ENCODE assay signal across 8 cellular contexts in the genomic region with DNA sequence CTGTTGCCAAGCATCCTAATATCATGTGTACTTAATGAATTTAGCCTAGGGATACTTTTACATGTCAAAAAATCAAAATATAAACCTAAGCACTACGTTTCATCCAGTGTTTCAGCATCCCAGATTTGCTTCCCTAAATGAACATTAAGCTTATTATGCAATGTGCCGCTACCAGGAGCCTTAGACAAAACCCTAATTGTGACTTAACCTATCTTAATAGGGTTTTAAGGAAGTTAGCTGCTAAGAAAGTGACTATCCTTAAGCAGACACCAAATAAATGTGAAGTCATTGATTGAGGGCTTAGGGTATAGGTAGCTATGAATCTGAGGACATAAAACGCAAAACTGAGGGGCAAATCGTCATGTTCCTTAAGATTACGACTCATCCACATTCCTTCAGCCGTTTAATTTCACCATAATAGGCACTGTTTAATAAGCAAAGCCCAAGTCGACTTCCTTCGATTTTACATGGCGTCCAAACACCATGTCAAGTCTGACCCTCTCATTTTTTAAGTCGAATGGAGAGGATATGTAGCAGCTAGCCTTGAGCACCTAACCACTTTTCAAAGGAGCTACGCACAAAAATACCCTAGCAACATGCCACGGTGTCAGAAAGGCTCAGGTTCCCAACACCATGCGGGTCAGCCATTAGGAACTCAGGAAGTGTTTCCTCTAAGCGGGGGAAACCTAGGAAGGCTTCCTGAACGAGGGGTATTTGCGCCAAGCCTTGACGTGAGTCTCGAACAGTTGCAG. TPM values are rescaled to one million over a fixed set of nuclear protein-coding genes. Genes with fewer than 3 reads are reported as not detected.
A peak's percentile ranks its signal among the peaks of the same experiment; 100 is the strongest.
DNase-seq lines count a peak whose midpoint lies in the region; ATAC-seq and TF ChIP-seq lines count a peak whose summit lies in the region.

No MANE protein-coding gene starts in this region.

- peak overlapping the region; percentile 95 to 97 for H3K4me3 Mint-ChIP-seq in effector memory CD8-positive, alpha-beta T cell

- H3K27ac Mint-ChIP-seq in effector memory CD8-positive, alpha-beta T cell: peak overlapping the region; percentile 98 to 99

- H3K9me2 ChIP-seq in neural cell (ENCODE audit: insufficient read depth, low read length): no peaks in the 10 kb centered on the region

- H3F3A ChIP-seq in neural cell (ENCODE audit: insufficient read depth, low read length, poor library complexity, severe bottlenecking): no peaks in the 10 kb centered on the region

- DNase-seq in heart left ventricle (no peak), left ventricle myocardium superior (no peak), Panc1 (ENCODE audit: low read depth, low spot score) (no peak), cerebellum (ENCODE audit: low spot score) (no peak)
- DNase-seq in effector memory CD8-positive, alpha-beta T cell: no peak
- DNase-seq in stimulated activated CD8-positive, alpha-beta memory T cell treated with anti-CD3 and anti-CD28 coated beads, Interleukin-4, amount 100 ng/mL, for 48 hours: no peak

- H3K79me2 ChIP-seq in neural cell (replicated peaks; ENCODE audit: insufficient read depth, low read length): peaks cover 60% of the 10 kb centered on the region

- POLR2A ChIA-PET in Panc1 (lab: Charles Lee): interaction anchor here (1.2 kb wide), 1 partner anchor 21 kb away, joined by 4 read pairs; no protein-coding TSS in a partner anchor

- H3K4me1 Mint-ChIP-seq in effector memory CD8-positive, alpha-beta T cell (ENCODE audit: low read depth in 2 of 2): peaks cover 51 to 69% of the 10 kb centered on the region in 2 donors

- no peaks in the 10 kb centered on the region for H3K9me3 Mint-ChIP-seq in effector memory CD8-positive, alpha-beta T cell

- no peak for TF ChIP-seq POLR2A in heart left ventricle (IDR thresholded peaks at IDR 0.05)

- no peak for TF ChIP-seq RAD21 in neural cell (conservative IDR thresholded peaks at IDR 0.05)

- H3K27me3 ChIP-seq in heart left ventricle (no peaks in the 10 kb centered on the region), Panc1 (ENCODE audit: control insufficient read depth, insufficient read depth, low read length) (no peaks in the 10 kb centered on the region), neural cell (ENCODE audit: insufficient read depth, low read depth, low read length) (no peaks in the 10 kb centered on the region)

- WGBS in heart left ventricle, 4 donors: 12 to 17% (median 14%) methylated on average over 16 to 18 of the region's 18 CpGs

- H3K4me2 ChIP-seq in neural cell (ENCODE audit: low read length): peak overlapping the region; percentile 90

- CTCF ChIA-PET in Panc1 (lab: Charles Lee): interaction anchor here (0.6 kb wide), 1 partner anchor 73 kb away, joined by 3 read pairs; no protein-coding TSS in a partner anchor

- H3K36me3 ChIP-seq in heart left ventricle (peaks cover 0 to 7% (median 0%) of the 10 kb centered on the region in 9 donors), Panc1 (ENCODE audit: control insufficient read depth, insufficient read depth, low read length) (peaks cover 8% of the 10 kb centered on the region), neural cell (ENCODE audit: insufficient read depth, low read length) (no peaks in the 10 kb centered on the region)

- no peaks in the 10 kb centered on the region for H3K9me3 ChIP-seq in heart left ventricle
- no peaks in the 10 kb centered on the region for H3K9me3 ChIP-seq in Panc1 (ENCODE audit: control insufficient read depth, insufficient read depth, low read depth, low read length)
- H3K9me3 ChIP-seq in neural cell (ENCODE audit: low read length): no peaks in the 10 kb centered on the region

- in situ Hi-C loops in Panc1 (cut with HindIII; ENCODE audit: low pct_unique_long_range_greater_than_20kb, low sequenced_read_pairs): no loop called here

- H3K4me1 ChIP-seq in heart left ventricle (peaks cover 3 to 80% (median 50%) of the 10 kb centered on the region in 12 donors), Panc1 (ENCODE audit: control insufficient read depth, insufficient read depth, low read length) (peaks cover 60% of the 10 kb centered on the region)

- peak overlapping the region; percentile 83 for H2AFZ ChIP-seq in neural cell (ENCODE audit: low read depth, low read length)

- intact Hi-C loops in heart left ventricle (cut with DNase I) (loop anchor here in 2 of 10 donors (2.0 kb wide), 3 partner anchors 40 to 42 kb away; a partner anchor contains a TSS), left ventricle myocardium superior (cut with micrococcal nuclease) (no loop called here), Panc1 (cut with micrococcal nuclease; ENCODE audit: unreplicated experiment) (no loop called here)

- no peaks in the 10 kb centered on the region for H3K27me3 Mint-ChIP-seq in effector memory CD8-positive, alpha-beta T cell

- H3K36me3 Mint-ChIP-seq in effector memory CD8-positive, alpha-beta T cell (ENCODE audit: insufficient read depth): peaks cover 35% of the 10 kb centered on the region

- TF ChIP-seq CTCF in heart left ventricle (IDR thresholded peaks at IDR 0.05) (no peak), Panc1 (IDR thresholded peaks at IDR 0.05) (no peak), neural cell (IDR thresholded peaks at IDR 0.05; ENCODE audit: poor library complexity, severe bottlenecking) (no peak)

- H4K20me1 ChIP-seq in neural cell (ENCODE audit: insufficient read depth): no peaks in the 10 kb centered on the region

- peak overlapping the region; percentile 49 to 93 (median 82) for H3K4me3 ChIP-seq in heart left ventricle
- H3K4me3 ChIP-seq in Panc1 (ENCODE audit: low read depth in 2 of 2, low read length in 2 of 2): peak overlapping the region; percentile 88 to 99
- peak overlapping the region; percentile 94 for H3K4me3 ChIP-seq in neural cell (ENCODE audit: low read length)

- H3K9ac ChIP-seq in neural cell (ENCODE audit: low read length): peak overlapping the region; percentile 90

- BruUV-seq in Panc1 (replicated peaks; lab: Mats Ljungman, UMichigan): no TSS peak

- ATAC-seq in heart left ventricle (no peak), left ventricle myocardium superior (no peak), Panc1 (no peak), GM18861 (IDR thresholded peaks at IDR 0.05; ENCODE audit: unreplicated experiment) (no peak)
- ATAC-seq in effector memory CD8-positive, alpha-beta T cell (replicated peaks): no peak

- H3K27ac ChIP-seq in heart left ventricle (peak overlapping the region; percentile 92 to 100 (median 99)), Panc1 (ENCODE audit: low read length) (peak overlapping the region; percentile 99), neural cell (ENCODE audit: low read length) (peak overlapping the region; percentile 96)

- TF ChIP-seq EP300 in neural cell (conservative IDR thresholded peaks at IDR 0.05; ENCODE audit: poor library complexity, severe bottlenecking): no peak

TF ChIP-seq in neural cell, 6 proteins besides CTCF, POLR2A, EP300 and RAD21:
- TF ChIP-seq TAF1 (IDR thresholded peaks at IDR 0.05; ENCODE audit: low read depth) (no peak), EZH2 (IDR thresholded peaks at IDR 0.05; ENCODE audit: borderline replicate concordance, insufficient read depth, low read length, poor library complexity, severe bottlenecking) (no peak), POLR2AphosphoS5 (IDR thresholded peaks at IDR 0.05) (no peak), MXI1 (conservative IDR thresholded peaks at IDR 0.05; ENCODE audit: poor library complexity, severe bottlenecking) (no peak), SMC3 (conservative IDR thresholded peaks at IDR 0.05; ENCODE audit: poor library complexity) (no peak)
- TF ChIP-seq, protein P1, sequence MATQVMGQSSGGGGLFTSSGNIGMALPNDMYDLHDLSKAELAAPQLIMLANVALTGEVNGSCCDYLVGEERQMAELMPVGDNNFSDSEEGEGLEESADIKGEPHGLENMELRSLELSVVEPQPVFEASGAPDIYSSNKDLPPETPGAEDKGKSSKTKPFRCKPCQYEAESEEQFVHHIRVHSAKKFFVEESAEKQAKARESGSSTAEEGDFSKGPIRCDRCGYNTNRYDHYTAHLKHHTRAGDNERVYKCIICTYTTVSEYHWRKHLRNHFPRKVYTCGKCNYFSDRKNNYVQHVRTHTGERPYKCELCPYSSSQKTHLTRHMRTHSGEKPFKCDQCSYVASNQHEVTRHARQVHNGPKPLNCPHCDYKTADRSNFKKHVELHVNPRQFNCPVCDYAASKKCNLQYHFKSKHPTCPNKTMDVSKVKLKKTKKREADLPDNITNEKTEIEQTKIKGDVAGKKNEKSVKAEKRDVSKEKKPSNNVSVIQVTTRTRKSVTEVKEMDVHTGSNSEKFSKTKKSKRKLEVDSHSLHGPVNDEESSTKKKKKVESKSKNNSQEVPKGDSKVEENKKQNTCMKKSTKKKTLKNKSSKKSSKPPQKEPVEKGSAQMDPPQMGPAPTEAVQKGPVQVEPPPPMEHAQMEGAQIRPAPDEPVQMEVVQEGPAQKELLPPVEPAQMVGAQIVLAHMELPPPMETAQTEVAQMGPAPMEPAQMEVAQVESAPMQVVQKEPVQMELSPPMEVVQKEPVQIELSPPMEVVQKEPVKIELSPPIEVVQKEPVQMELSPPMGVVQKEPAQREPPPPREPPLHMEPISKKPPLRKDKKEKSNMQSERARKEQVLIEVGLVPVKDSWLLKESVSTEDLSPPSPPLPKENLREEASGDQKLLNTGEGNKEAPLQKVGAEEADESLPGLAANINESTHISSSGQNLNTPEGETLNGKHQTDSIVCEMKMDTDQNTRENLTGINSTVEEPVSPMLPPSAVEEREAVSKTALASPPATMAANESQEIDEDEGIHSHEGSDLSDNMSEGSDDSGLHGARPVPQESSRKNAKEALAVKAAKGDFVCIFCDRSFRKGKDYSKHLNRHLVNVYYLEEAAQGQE (IDR thresholded peaks at IDR 0.05; ENCODE audit: borderline replicate concordance): no peak
TF ChIP-seq in neural cell: peak in this region for 0.

RNA-seq across cellular contexts. Expression of a gene that starts 1.1 kb away (rescaled TPM):
- total RNA-seq in heart left ventricle (100 to 1,000 TPM; 312 to 407 (median 352) TPM), left ventricle myocardium superior (420 TPM), Panc1 (2021; ENCODE audit: unreplicated experiment) (656 TPM), cerebellum (183 TPM)
- polyA plus RNA-seq in heart left ventricle (100 to 1,000 TPM; 220 to 308 TPM), neural cell (61.9 and 87.0 TPM in 2 replicates)
- polyA plus RNA-seq in Panc1 (2012; ENCODE audit: insufficient read length): 717 TPM
- 206 and 212 TPM in 2 replicates for polyA minus RNA-seq in neural cell

RNA-seq across cellular contexts. Expression of a gene that starts 1.4 kb away (rescaled TPM):
- total RNA-seq in heart left ventricle (100 to 1,000 TPM; 102 to 237 (median 203) TPM), left ventricle myocardium superior (139 TPM), Panc1 (2021; ENCODE audit: unreplicated experiment) (303 TPM), cerebellum (335 TPM)
- polyA plus RNA-seq in heart left ventricle (100 to 1,000 TPM in 1 of 2 donors, 10 to 100 TPM in 1; 91.2 to 198 TPM), neural cell (454 and 467 TPM in 2 replicates)
- 243 TPM for polyA plus RNA-seq in Panc1 (2012; ENCODE audit: insufficient read length)
- 310 and 355 TPM in 2 replicates for polyA minus RNA-seq in neural cell

RNA-seq across cellular contexts. Expression of a gene that starts 41.7 kb away (rescaled TPM):
- 10 to 100 TPM; 17.1 to 31.8 (median 21.9) TPM for total RNA-seq in heart left ventricle
- 10 to 100 TPM in 1 of 2 donors, 1 to 10 TPM in 1; 7.9 to 11.9 TPM for polyA plus RNA-seq in heart left ventricle
- 18.6 TPM for total RNA-seq in left ventricle myocardium superior
- total RNA-seq in Panc1 (2021; ENCODE audit: unreplicated experiment): 80.3 TPM
- 36.6 TPM for polyA plus RNA-seq in Panc1 (2012; ENCODE audit: insufficient read length)
- polyA plus RNA-seq in neural cell: 13.1 and 13.3 TPM in 2 replicates
- 31.2 and 37.5 TPM in 2 replicates for polyA minus RNA-seq in neural cell
- total RNA-seq in cerebellum: 48.7 TPM
